8 cellular contexts compared by ENCODE assay signal in genomic region chr17:8125196-8125946, GRCh38. TPM values are rescaled to one million over a fixed set of nuclear protein-coding genes. Genes with fewer than 3 reads are reported as not detected.
A peak's percentile ranks its signal among the peaks of the same experiment; 100 is the strongest.
DNase-seq lines count a peak whose midpoint lies in the region; TF ChIP-seq lines count a peak whose summit lies in the region.

No MANE protein-coding gene starts in this region.

- intact Hi-C loops in dendritic cell treated with granulocyte-macrophage colony-stimulating factor and Interleukin-4, amounts not matched to agents 40 ng/mL and 50 ng/mL, for 4 days (cut with micrococcal nuclease) = no loop called here

- H3K9me3 ChIP-seq in liver (ENCODE audit: control insufficient read depth in 4 of 4, low read length in 3 of 4) = no peaks in the 10 kb centered on the region

- no peaks in the 10 kb centered on the region for H3K36me3 Mint-ChIP-seq in dendritic cell treated with granulocyte-macrophage colony-stimulating factor and Interleukin-4, amounts not matched to agents 40 ng/mL and 50 ng/mL, for 4 days (ENCODE audit: low read depth)

- peak; percentile 43 to 72 for DNase-seq in NCI-H526 (lab: John Stamatoyannopoulos, UW)
- no peak for DNase-seq in NCI-H526 treated with DMSO at 0.1 percent for 48 hours (lab: John Stamatoyannopoulos, UW)
- peak; percentile 82 for DNase-seq in NCI-H460 (ENCODE audit: extremely low read depth, low read depth)
- peak; percentile 87 for DNase-seq in activated CD4-positive, alpha-beta T cell treated with anti-CD3 and anti-CD28 coated beads, Interleukin-2, amount 50 U/mL, for 1 hour
- peak; percentile 91 for DNase-seq in stimulated activated CD4-positive, alpha-beta T cell treated with anti-CD3 and anti-CD28 coated beads, Interleukin-4, amount 100 ng/mL, for 24 hours
- DNase-seq in NCI-H524 treated with DMSO at 0.1 percent for 48 hours (lab: John Stamatoyannopoulos, UW) = no peak

- H3K36me3 ChIP-seq in liver (ENCODE audit: control insufficient read depth in 4 of 4, insufficient read depth in 3 of 4, low read depth in 1 of 4, low read length in 3 of 4) = no peaks in the 10 kb centered on the region

- peak overlapping the region; percentile 83 for H3K4me3 Mint-ChIP-seq in dendritic cell treated with granulocyte-macrophage colony-stimulating factor and Interleukin-4, amounts not matched to agents 40 ng/mL and 50 ng/mL, for 4 days

- peaks cover 5 to 16% (median 7%) of the 10 kb centered on the region in 4 donors for H3K27me3 ChIP-seq in liver (ENCODE audit: control insufficient read depth in 4 of 4, insufficient read depth in 4 of 4, low read length in 3 of 4)

- no peak overlapping the region for H3K27ac ChIP-seq in liver (ENCODE audit: low read depth in 1 of 2, low read length in 2 of 2)

- H3K9me3 Mint-ChIP-seq in dendritic cell treated with granulocyte-macrophage colony-stimulating factor and Interleukin-4, amounts not matched to agents 40 ng/mL and 50 ng/mL, for 4 days = no peaks in the 10 kb centered on the region

- no peak for TF ChIP-seq CTCF in liver (IDR thresholded peaks at IDR 0.05; ENCODE audit: low read depth, low read length, missing input control)

- no peak overlapping the region for H3K9ac ChIP-seq in liver (ENCODE audit: low read depth in 1 of 2, low read length in 2 of 2)

- peaks cover 26 to 64% (median 52%) of the 10 kb centered on the region in 4 donors for H3K4me1 ChIP-seq in liver (ENCODE audit: control insufficient read depth in 4 of 4, insufficient read depth in 4 of 4, low read length in 3 of 4)

- TF ChIP-seq RAD21 in liver (IDR thresholded peaks at IDR 0.05) = no peak

- H3K4me1 Mint-ChIP-seq in dendritic cell treated with granulocyte-macrophage colony-stimulating factor and Interleukin-4, amounts not matched to agents 40 ng/mL and 50 ng/mL, for 4 days (ENCODE audit: low read depth) = peaks cover 61% of the 10 kb centered on the region

- H3K4me3 ChIP-seq in liver (ENCODE audit: low read depth in 1 of 3, low read length in 3 of 3) = peak overlapping the region in 2 of 3 donors; percentile 45 to 51

- peaks cover 91% of the 10 kb centered on the region for H3K27me3 Mint-ChIP-seq in dendritic cell treated with granulocyte-macrophage colony-stimulating factor and Interleukin-4, amounts not matched to agents 40 ng/mL and 50 ng/mL, for 4 days

- 3% methylated on average over 40 of the region's 40 CpGs for WGBS in liver

- no peak overlapping the region for H3K27ac Mint-ChIP-seq in dendritic cell treated with granulocyte-macrophage colony-stimulating factor and Interleukin-4, amounts not matched to agents 40 ng/mL and 50 ng/mL, for 4 days

TF ChIP-seq in liver, 16 proteins besides CTCF, POLR2A, EP300 and RAD21:
- TF ChIP-seq SP1 (IDR thresholded peaks at IDR 0.05) (no peak), NR2F2 (IDR thresholded peaks at IDR 0.05) (no peak), TAF1 (conservative IDR thresholded peaks at IDR 0.05) (no peak), MAX (IDR thresholded peaks at IDR 0.05) (peak; percentile 41), ATF3 (IDR thresholded peaks at IDR 0.05) (peak; percentile 99), YY1 (IDR thresholded peaks at IDR 0.05) (peak; percentile 28), ZBTB33 (IDR thresholded peaks at IDR 0.05) (peak; percentile 16), HNF4G (IDR thresholded peaks at IDR 0.05) (no peak)
TF ChIP-seq in liver: peak in this region for 4.

RNA-seq across cellular contexts. Expression of gene HES7, which starts 1.5 kb away (rescaled TPM):
- total RNA-seq in NCI-H460 (2014; rRNA removed; shearing (Covaris generic)) = 9.0 and 9.4 TPM in 2 replicates
- 13.3 and 23.4 TPM in 2 replicates for polyA plus RNA-seq in NCI-H460 (2014; cell fraction: nucleus; rRNA removed)
- total RNA-seq in liver = not detected
- not detected for polyA plus RNA-seq in liver

RNA-seq across cellular contexts. Expression of gene ALOXE3, which starts 7.1 kb away (rescaled TPM):
- total RNA-seq in NCI-H460 (2014; rRNA removed; shearing (Covaris generic)) = 0.06 TPM in 1 of 2 replicates, not detected in the other
- polyA plus RNA-seq in NCI-H460 (2014; cell fraction: nucleus; rRNA removed) = 0.49 TPM in 1 of 2 replicates, not detected in the other
- not detected for total RNA-seq in liver
- not detected for polyA plus RNA-seq in liver

RNA-seq across cellular contexts. Expression of gene PER1, which starts 26.8 kb away (rescaled TPM):
- total RNA-seq in NCI-H460 (2014; rRNA removed; shearing (Covaris generic)) = 4.6 and 6.5 TPM in 2 replicates
- 5.3 and 12.2 TPM in 2 replicates for polyA plus RNA-seq in NCI-H460 (2014; cell fraction: nucleus; rRNA removed)
- 10 to 100 TPM; 10.1 to 71.6 TPM for total RNA-seq in liver
- polyA plus RNA-seq in liver = 10 to 100 TPM; 24.9 to 34.6 TPM

RNA-seq across cellular contexts. Expression of gene VAMP2, which starts 37.4 kb away (rescaled TPM):
- 6.0 and 8.0 TPM in 2 replicates for total RNA-seq in NCI-H460 (2014; rRNA removed; shearing (Covaris generic))
- polyA plus RNA-seq in NCI-H460 (2014; cell fraction: nucleus; rRNA removed) = 22.7 and 31.1 TPM in 2 replicates
- total RNA-seq in liver = 1 to 10 TPM; 4.2 to 9.0 TPM
- 10 to 100 TPM; 11.4 to 25.9 TPM for polyA plus RNA-seq in liver

RNA-seq across cellular contexts. Expression of gene ALOX12B, which starts 37.9 kb away (rescaled TPM):
- 0.64 and 0.69 TPM in 2 replicates for total RNA-seq in NCI-H460 (2014; rRNA removed; shearing (Covaris generic))
- 2.5 TPM in 1 of 2 replicates, not detected in the other for polyA plus RNA-seq in NCI-H460 (2014; cell fraction: nucleus; rRNA removed)
- total RNA-seq in liver = not detected
- not detected for polyA plus RNA-seq in liver

Comparison
In these comparisons a context has a peak if more than half of its experiments do, and no peak if none do; other contexts are left out.
1. DNase-seq: peak in NCI-H526 (2 of 2), NCI-H460 (single experiment), activated CD4-positive, alpha-beta T cell treated with anti-CD3 and anti-CD28 coated beads, Interleukin-2, amount 50 U/mL, for 1 hour (single experiment) and stimulated activated CD4-positive, alpha-beta T cell treated with anti-CD3 and anti-CD28 coated beads, Interleukin-4, amount 100 ng/mL, for 24 hours (single experiment); none in NCI-H526 treated with DMSO at 0.1 percent for 48 hours (single experiment) and NCI-H524 treated with DMSO at 0.1 percent for 48 hours (single experiment).